ENCODE assay signal across 12 cellular contexts in genomic region chr2:134155134-134155533, GRCh38.
A peak's percentile ranks its signal among the peaks of the same experiment; 100 is the strongest.
DNase-seq lines count a peak whose midpoint lies in the region; ATAC-seq and TF ChIP-seq lines count a peak whose summit lies in the region.
"Had no signal": no experiment of that assay in that cellular context is flagged by ENCODE, and none has a peak within 500 bp of the region (broad histone marks: within the 10 kb centered on the region; RNA-seq: fewer than 3 reads in every experiment).

No MANE protein-coding gene starts in this region.

- H3K36me3 Mint-ChIP-seq in effector memory CD8-positive, alpha-beta T cell (ENCODE audit: insufficient read depth) = peaks cover 8% of the 10 kb centered on the region

- no peak overlapping the region for H2AFZ ChIP-seq in OCI-LY7 (ENCODE audit: low read length)

- H3K4me1 Mint-ChIP-seq in effector memory CD8-positive, alpha-beta T cell (ENCODE audit: low read depth in 2 of 2) = peaks cover 37 to 47% of the 10 kb centered on the region in 2 donors

- H3K4me1 ChIP-seq in OCI-LY7 (ENCODE audit: insufficient read depth, low read length, poor library complexity, severe bottlenecking) = peaks cover 12% of the 10 kb centered on the region

- no peak overlapping the region for H3K27ac ChIP-seq in OCI-LY7 (ENCODE audit: low read depth, low read length, poor library complexity, severe bottlenecking)
- H3K27ac ChIP-seq: tibial artery had no signal

- no peaks in the 10 kb centered on the region for H3K9me2 ChIP-seq in OCI-LY7 (ENCODE audit: insufficient read depth, low read length)

- H3K9me3 ChIP-seq in OCI-LY7 (ENCODE audit: low read length) = no peaks in the 10 kb centered on the region
- H3K9me3 ChIP-seq: tibial artery had no signal

- no TSS peak for BruUV-seq in OCI-LY7 (replicated peaks; lab: Mats Ljungman, UMichigan)

- H3K27me3 Mint-ChIP-seq in effector memory CD8-positive, alpha-beta T cell = no peaks in the 10 kb centered on the region

- H4K20me1 ChIP-seq in OCI-LY7 (ENCODE audit: insufficient read depth, low read length) = peaks cover 8% of the 10 kb centered on the region

- CTCF ChIA-PET in OCI-LY7 (lab: Charles Lee; ENCODE audit: unreplicated experiment) = interaction anchor here (0.6 kb wide), 1 partner anchor 268 kb away, joined by 5 read pairs; no protein-coding TSS in a partner anchor

- H3K4me3 ChIP-seq in OCI-LY7 (ENCODE audit: low read depth, low read length, poor library complexity, severe bottlenecking) = no peak overlapping the region
- H3K4me3 ChIP-seq: tibial artery had no signal

- peaks cover 11% of the 10 kb centered on the region for H3K36me3 ChIP-seq in OCI-LY7 (ENCODE audit: insufficient read depth, low read length)

- no peak overlapping the region for H3K4me3 Mint-ChIP-seq in effector memory CD8-positive, alpha-beta T cell

- peak; percentile 80 for ATAC-seq in GM19452 (IDR thresholded peaks at IDR 0.05; ENCODE audit: unreplicated experiment)
- peak; percentile 72 for ATAC-seq in HG03039 (IDR thresholded peaks at IDR 0.05; ENCODE audit: unreplicated experiment)
- ATAC-seq in effector memory CD8-positive, alpha-beta T cell (replicated peaks) = no peak

- no peak overlapping the region for H3K4me2 ChIP-seq in OCI-LY7 (ENCODE audit: low read length)

- H3K27ac Mint-ChIP-seq in effector memory CD8-positive, alpha-beta T cell = peak overlapping the region in 1 of 2 donors; percentile 5

- H3K9me3 Mint-ChIP-seq in effector memory CD8-positive, alpha-beta T cell = no peaks in the 10 kb centered on the region

- POLR2A ChIA-PET in OCI-LY7 (lab: Charles Lee) = interaction anchor here (0.8 kb wide), 1 partner anchor 23 kb away, joined by 4 read pairs; no protein-coding TSS in a partner anchor

- peak; percentile 51 for DNase-seq in GM13976 (ENCODE audit: low spot score)
- DNase-seq in OCI-LY7 (ENCODE audit: low spot score) = peak; percentile 17
- DNase-seq in effector memory CD8-positive, alpha-beta T cell = no peak
- DNase-seq in EL = no peak
- DNase-seq in NCI-H2227 treated with DMSO at 0.1 percent for 48 hours (lab: John Stamatoyannopoulos, UW) = no peak
- no peak for DNase-seq in NCI-H1436 (lab: John Stamatoyannopoulos, UW)
- DNase-seq: DMS153, HCEC 1CT, NCI-H1930, tibial artery had no signal

- H3K79me2 ChIP-seq in OCI-LY7 (ENCODE audit: insufficient read depth, low read depth, low read length) = 0 out of 2 replicates have a peak, but pooled peaks cover 6% of the 10 kb centered on the region

- intact Hi-C loops in OCI-LY7 (cut with micrococcal nuclease; ENCODE audit: unreplicated experiment) = no loop called here

- in situ Hi-C loops in GM13976 (cut with MboI; ENCODE audit: low sequenced_read_pairs, unreplicated experiment) = no loop called here

- TF ChIP-seq CTCF in GM13976 (IDR thresholded peaks at IDR 0.05; ENCODE audit: borderline replicate concordance, control extremely low read depth, extremely low read depth, insufficient read depth, missing control alignments) (no peak), OCI-LY7 (conservative IDR thresholded peaks at IDR 0.05; ENCODE audit: low read length) (no peak)

Comparison
In these comparisons a context has a peak if more than half of its experiments do, and no peak if none do; other contexts are left out.
1. DNase-seq: peak in GM13976 (single experiment) and OCI-LY7 (single experiment); none in effector memory CD8-positive, alpha-beta T cell (0 of 3), EL (single experiment), NCI-H2227 treated with DMSO at 0.1 percent for 48 hours (single experiment) and NCI-H1436 (single experiment).